8 cellular contexts compared by ENCODE assay signal in the genomic region with DNA sequence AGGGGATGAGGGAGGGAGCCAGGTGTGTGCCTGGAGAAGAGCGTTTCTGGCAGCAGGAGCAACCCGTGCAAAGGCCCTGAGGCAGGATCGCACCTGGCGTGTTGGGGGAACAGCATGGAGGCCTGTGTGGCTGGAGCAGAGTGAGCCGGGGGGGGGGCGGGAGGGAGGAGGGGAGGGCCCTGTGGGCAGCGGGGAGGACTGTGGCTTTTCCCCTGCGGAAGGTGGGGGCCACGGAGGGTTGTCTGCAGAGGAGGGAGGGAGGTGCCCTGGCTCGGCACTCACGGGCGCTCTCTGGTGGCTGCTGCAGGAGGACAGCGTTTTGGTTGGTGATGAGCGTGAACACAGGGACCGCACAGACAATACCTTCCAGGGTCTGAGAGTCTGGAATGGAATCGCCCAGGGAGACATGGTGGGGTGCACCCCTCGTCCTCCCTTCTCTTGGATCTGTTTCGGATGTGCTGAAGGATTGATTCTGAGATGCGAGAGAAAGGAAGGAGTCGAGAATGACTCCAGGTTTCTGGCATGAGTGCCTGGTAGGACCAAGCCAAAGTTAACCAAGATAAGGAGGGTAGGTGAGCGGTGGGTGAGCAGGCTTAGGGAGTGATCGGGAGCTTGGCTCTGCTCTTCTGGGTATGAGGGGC. TPM values are rescaled to one million over a fixed set of nuclear protein-coding genes. Genes with fewer than 3 reads are reported as not detected.
DNase-seq lines count a peak whose midpoint lies in the region; ATAC-seq and TF ChIP-seq lines count a peak whose summit lies in the region.

No MANE protein-coding gene starts in this region.

- H3K4me3 ChIP-seq in PC-3 (ENCODE audit: low read length), result no peak overlapping the region

- TF ChIP-seq CTCF in PC-3 (conservative IDR thresholded peaks at IDR 0.05; ENCODE audit: low read depth, low read length), result peak; percentile 83
- peak; percentile 66 for TF ChIP-seq CTCF in neural crest cell (conservative IDR thresholded peaks at IDR 0.05)

- H3K36me3 Mint-ChIP-seq in activated T-cell treated with anti-CD3 and anti-CD28 coated beads, Interleukin-2, amount 50 U/mL, for 4 hours (ENCODE audit: insufficient read depth), result peaks cover 3% of the 10 kb centered on the region
- no peaks in the 10 kb centered on the region for H3K36me3 Mint-ChIP-seq in neural crest cell (ENCODE audit: low read depth)

- intact Hi-C loops in PC-3 (cut with micrococcal nuclease), result loop anchor here (1.0 kb wide), 1 partner anchor 42 kb away; no protein-coding TSS in a partner anchor

- peak; percentile 51 for DNase-seq in DMS53 (lab: John Stamatoyannopoulos, UW)
- DNase-seq in DMS53 treated with DMSO at 0.1 percent for 48 hours (lab: John Stamatoyannopoulos, UW; ENCODE audit: unreplicated experiment), result no peak
- DNase-seq in PC-3, result peak; percentile 72
- peak; percentile 53 for DNase-seq in activated T-cell treated with anti-CD3 and anti-CD28 coated beads, Interleukin-2, amount 50 U/mL, for 4 hours
- DNase-seq in neural crest cell (ENCODE audit: low read depth, low spot score), result peak; percentile 64
- peak in 47 of 49 donors; percentile 16 to 83 (median 60) for DNase-seq in substantia nigra (lab: John Stamatoyannopoulos, UW)

- H3K9me3 ChIP-seq in PC-3 (ENCODE audit: low read length), result no peaks in the 10 kb centered on the region

- H2AFZ ChIP-seq in PC-3 (ENCODE audit: low read length), result no peak overlapping the region

- peak; percentile 56 for ATAC-seq in PC-3
- peak; percentile 79 to 88 for ATAC-seq in activated T-cell treated with anti-CD3 and anti-CD28 coated beads, Interleukin-2, amount 50 U/mL, for 4 hours
- ATAC-seq in esophagus mucosa, result peak; percentile 58
- ATAC-seq in GM19328 (IDR thresholded peaks at IDR 0.05; ENCODE audit: unreplicated experiment), result no peak

- peaks cover 9% of the 10 kb centered on the region for H3K4me1 ChIP-seq in PC-3 (ENCODE audit: insufficient read depth, low read length)

- H3K4me2 ChIP-seq in PC-3 (ENCODE audit: low read length), result no peak overlapping the region

- no peaks in the 10 kb centered on the region for H3K27me3 ChIP-seq in PC-3 (ENCODE audit: low read length)

- no peak overlapping the region for H3K4me3 Mint-ChIP-seq in activated T-cell treated with anti-CD3 and anti-CD28 coated beads, Interleukin-2, amount 50 U/mL, for 4 hours
- peak overlapping the region; percentile 11 for H3K4me3 Mint-ChIP-seq in neural crest cell

- no peaks in the 10 kb centered on the region for H3K27me3 Mint-ChIP-seq in activated T-cell treated with anti-CD3 and anti-CD28 coated beads, Interleukin-2, amount 50 U/mL, for 4 hours (ENCODE audit: low read depth)
- no peaks in the 10 kb centered on the region for H3K27me3 Mint-ChIP-seq in neural crest cell (ENCODE audit: low read depth)

- no peaks in the 10 kb centered on the region for H3K9me2 ChIP-seq in PC-3 (replicated peaks; ENCODE audit: low read length)

- H3K4me1 Mint-ChIP-seq in activated T-cell treated with anti-CD3 and anti-CD28 coated beads, Interleukin-2, amount 50 U/mL, for 4 hours (ENCODE audit: low read depth), result peaks cover 21% of the 10 kb centered on the region
- H3K4me1 Mint-ChIP-seq in neural crest cell, result peaks cover 21% of the 10 kb centered on the region

- H3K36me3 ChIP-seq in PC-3 (ENCODE audit: low read depth, low read length), result peaks cover 5% of the 10 kb centered on the region; the same call in 1 of the 2 replicates

- BruUV-seq in PC-3 (replicated peaks; lab: Mats Ljungman, UMichigan), result no TSS peak

- no peaks in the 10 kb centered on the region for H3F3A ChIP-seq in PC-3 (ENCODE audit: low read length, unreplicated experiment)

- POLR2A ChIA-PET in PC-3 (lab: Charles Lee; ENCODE audit: unreplicated experiment), result no interaction called here

- peaks cover 41% of the 10 kb centered on the region for H4K20me1 ChIP-seq in PC-3 (ENCODE audit: low read length)

- H3K27ac ChIP-seq in PC-3 (ENCODE audit: low read length) (no peak overlapping the region), substantia nigra (ENCODE audit: low read depth, low read length, poor library complexity, severe bottlenecking) (peak overlapping the region; percentile 100)

- CTCF ChIA-PET in PC-3 (lab: Charles Lee), result no interaction called here

- no peaks in the 10 kb centered on the region for H3K9me3 Mint-ChIP-seq in activated T-cell treated with anti-CD3 and anti-CD28 coated beads, Interleukin-2, amount 50 U/mL, for 4 hours
- no peaks in the 10 kb centered on the region for H3K9me3 Mint-ChIP-seq in neural crest cell

- no peak overlapping the region for H3K27ac Mint-ChIP-seq in neural crest cell (ENCODE audit: unreplicated experiment)

- peaks cover 61% of the 10 kb centered on the region for H3K79me2 ChIP-seq in PC-3 (ENCODE audit: low read length)

- no peak overlapping the region for H3K9ac ChIP-seq in PC-3 (ENCODE audit: low read length)

RNA-seq across cellular contexts. Expression of a gene that starts 6.5 kb away (rescaled TPM):
- total RNA-seq in PC-3 (2014; rRNA removed) (29.7 and 43.6 TPM in 2 replicates), esophagus mucosa (52.4 TPM), neural crest cell (121 and 135 TPM in 2 replicates)
- total RNA-seq in activated T-cell treated with anti-CD3 and anti-CD28 coated beads, Interleukin-2, amount 50 U/mL, for 4 hours, result 10 to 100 TPM; 69.5 to 73.9 (median 71.4) TPM

RNA-seq across cellular contexts. Expression of a gene that starts 16.4 kb away (rescaled TPM):
- 58.6 and 58.7 TPM in 2 replicates for total RNA-seq in PC-3 (2014; rRNA removed)
- 1 to 10 TPM; 6.4 to 9.5 (median 6.7) TPM for total RNA-seq in activated T-cell treated with anti-CD3 and anti-CD28 coated beads, Interleukin-2, amount 50 U/mL, for 4 hours
- total RNA-seq in esophagus mucosa, result 21.4 TPM
- 13.6 and 14.6 TPM in 2 replicates for total RNA-seq in neural crest cell

RNA-seq across cellular contexts. Expression of a gene that starts 32.7 kb away (rescaled TPM):
- total RNA-seq in PC-3 (2014; rRNA removed), result 6.7 and 10.7 TPM in 2 replicates
- total RNA-seq in activated T-cell treated with anti-CD3 and anti-CD28 coated beads, Interleukin-2, amount 50 U/mL, for 4 hours, result under 1 TPM in 1 of 3 donors, not detected in 2; 0.24 TPM
- total RNA-seq in esophagus mucosa, result 55.4 TPM
- not detected in 2 replicates for total RNA-seq in neural crest cell

RNA-seq across cellular contexts. Expression of a gene that starts 48.1 kb away (rescaled TPM):
- total RNA-seq in PC-3 (2014; rRNA removed) (165 and 287 TPM in 2 replicates), esophagus mucosa (107 TPM), neural crest cell (493 and 498 TPM in 2 replicates)
- total RNA-seq in activated T-cell treated with anti-CD3 and anti-CD28 coated beads, Interleukin-2, amount 50 U/mL, for 4 hours, result 100 to 1,000 TPM; 448 to 486 (median 453) TPM

RNA-seq across cellular contexts. Expression of a gene that starts 53.6 kb away (rescaled TPM):
- total RNA-seq in PC-3 (2014; rRNA removed) (0.81 and 0.87 TPM in 2 replicates), esophagus mucosa (1.6 TPM), neural crest cell (0.66 and 0.77 TPM in 2 replicates)
- under 1 TPM in 2 of 3 donors, not detected in 1; 0.41 to 0.43 TPM for total RNA-seq in activated T-cell treated with anti-CD3 and anti-CD28 coated beads, Interleukin-2, amount 50 U/mL, for 4 hours
